Comparison of ENCODE assay signal across 13 cellular contexts in the genomic region with DNA sequence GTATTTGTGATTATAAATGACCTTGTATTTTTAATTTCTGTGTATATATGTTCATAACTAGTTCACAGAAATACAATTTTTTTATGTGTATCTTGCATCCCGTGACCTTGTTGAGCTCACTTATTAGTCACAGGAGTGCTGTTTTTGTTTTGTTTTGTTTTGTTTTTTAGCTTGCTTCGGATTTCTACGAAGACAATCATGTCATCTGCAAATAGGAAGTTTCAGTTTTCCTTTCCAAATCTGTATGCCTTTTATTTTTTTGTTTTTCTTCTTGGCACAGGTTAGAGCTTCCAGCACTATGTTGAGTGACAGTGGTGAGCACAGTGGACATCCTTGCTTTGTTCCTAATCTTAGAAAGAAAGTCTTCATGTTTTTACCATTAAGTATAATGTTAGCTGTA.
"Had no signal": no experiment of that assay in that cellular context is flagged by ENCODE, and none has a peak within 500 bp of the region (broad histone marks: within the 10 kb centered on the region; RNA-seq: fewer than 3 reads in every experiment).

No MANE protein-coding gene starts in this region.

- H3K4me1 ChIP-seq: colonic mucosa, heart left ventricle, sigmoid colon, transverse colon had no signal

- H3K4me1 Mint-ChIP-seq: activated B cell treated with CpG ODN at 0.5 μM for 24 hours; activated CD4-positive, alpha-beta T cell treated with anti-CD3 and anti-CD28 coated beads, Interleukin-2, amount 10 ng/mL, durations not matched to agents 24 days and 14 days had no signal

- DNase-seq: activated B cell treated with CpG ODN at 0.5 μM for 24 hours; activated CD4-positive, alpha-beta T cell treated with anti-CD3 and anti-CD28 coated beads, Interleukin-2, amount 10 ng/mL, durations not matched to agents 24 days and 14 days; activated naive CD4-positive, alpha-beta T cell treated with anti-CD3 and anti-CD28 coated beads for 36 hours; colonic mucosa; heart left ventricle; kidney; nephron progenitor cell; ovary; sigmoid colon; stimulated activated CD4-positive, alpha-beta T cell treated with anti-CD3 and anti-CD28 coated beads, Interleukin-2, amount 100 ng/mL, for 24 hours; stimulated activated naive CD4-positive, alpha-beta T cell; substantia nigra; transverse colon had no signal

- H3K27ac ChIP-seq: colonic mucosa, heart left ventricle, ovary, sigmoid colon, transverse colon had no signal

- H3K36me3 ChIP-seq: colonic mucosa, heart left ventricle, ovary, sigmoid colon, transverse colon had no signal

- ATAC-seq: heart left ventricle had no signal

- H3K9me3 Mint-ChIP-seq: activated CD4-positive, alpha-beta T cell treated with anti-CD3 and anti-CD28 coated beads, Interleukin-2, amount 10 ng/mL, durations not matched to agents 24 days and 14 days had no signal

- H3K27me3 Mint-ChIP-seq: activated B cell treated with CpG ODN at 0.5 μM for 24 hours; activated CD4-positive, alpha-beta T cell treated with anti-CD3 and anti-CD28 coated beads, Interleukin-2, amount 10 ng/mL, durations not matched to agents 24 days and 14 days had no signal

- H3K9me3 ChIP-seq: colonic mucosa, ovary had no signal

- H3K27ac Mint-ChIP-seq: activated B cell treated with CpG ODN at 0.5 μM for 24 hours; activated CD4-positive, alpha-beta T cell treated with anti-CD3 and anti-CD28 coated beads, Interleukin-2, amount 10 ng/mL, durations not matched to agents 24 days and 14 days; activated naive CD4-positive, alpha-beta T cell treated with anti-CD3 and anti-CD28 coated beads for 36 hours; nephron progenitor cell had no signal

- H3K4me3 ChIP-seq: colonic mucosa, heart left ventricle, ovary, sigmoid colon, transverse colon had no signal

- H3K4me3 Mint-ChIP-seq: activated B cell treated with CpG ODN at 0.5 μM for 24 hours; activated CD4-positive, alpha-beta T cell treated with anti-CD3 and anti-CD28 coated beads, Interleukin-2, amount 10 ng/mL, durations not matched to agents 24 days and 14 days; activated naive CD4-positive, alpha-beta T cell treated with anti-CD3 and anti-CD28 coated beads for 36 hours; nephron progenitor cell had no signal

- H3K27me3 ChIP-seq: colonic mucosa, heart left ventricle, ovary, sigmoid colon, transverse colon had no signal
